ENCODE assay signal across 28 cellular contexts in genomic region chr3:72947715-72948507, GRCh38.
"Had no signal": no experiment of that assay in that cellular context is flagged by ENCODE, and none has a peak within 500 bp of the region (broad histone marks: within the 10 kb centered on the region; RNA-seq: fewer than 3 reads in every experiment).

No MANE protein-coding gene starts in this region.

- H3K4me3 Mint-ChIP-seq: naive thymus-derived CD4-positive, alpha-beta T cell had no signal

- H3K36me3 ChIP-seq: gastroesophageal sphincter, heart left ventricle, lower lobe of right lung, right lobe of liver, stomach, tibial artery, upper lobe of left lung had no signal

- H3K9me3 ChIP-seq: gastroesophageal sphincter, heart left ventricle, lower lobe of right lung, right lobe of liver, stomach, testis, tibial artery, upper lobe of left lung had no signal

- H3K27ac Mint-ChIP-seq: naive thymus-derived CD4-positive, alpha-beta T cell had no signal

- ATAC-seq: foreskin keratinocyte; gastroesophageal sphincter; lower lobe of right lung; naive thymus-derived CD4-positive, alpha-beta T cell had no signal

- FAIRE-seq: colon, islet of Langerhans, urothelium cell line had no signal

- DNase-seq: central memory CD4-positive, alpha-beta T cell; dorsolateral prefrontal cortex; effector CD4-positive, alpha-beta T cell; foreskin keratinocyte; heart left ventricle; hippocampal formation; kidney glomerular epithelial cell; left ventricle myocardium superior; lower lobe of right lung; naive thymus-derived CD4-positive, alpha-beta T cell; occipital lobe; right lobe of liver; stimulated activated CD4-positive, alpha-beta T cell treated with anti-CD3 and anti-CD28 coated beads, Interleukin-12 subunit alpha, Interleukin-12 subunit beta, amount 100 ng/mL, for 4 hours; stimulated activated CD4-positive, alpha-beta T cell treated with anti-CD3 and anti-CD28 coated beads, Interleukin-1b, Interleukin-23, amount 100 ng/mL, for 48 hours; stimulated activated CD4-positive, alpha-beta T cell treated with anti-CD3 and anti-CD28 coated beads, Interleukin-4, amount 100 ng/mL, for 1 hour; stimulated activated CD8-positive, alpha-beta memory T cell treated with anti-CD3 and anti-CD28 coated beads, Interleukin-4, amount 100 ng/mL, for 48 hours; stimulated activated naive CD4-positive, alpha-beta T cell treated with Interleukin-2 at 50 U/mL for 16 hours; stomach; testis; tibial artery; upper lobe of left lung had no signal

- H3K4me1 ChIP-seq: gastroesophageal sphincter, lower lobe of right lung, parathyroid adenoma, stomach, testis, tibial artery, upper lobe of left lung had no signal

- H3K4me3 ChIP-seq: dorsolateral prefrontal cortex, gastroesophageal sphincter, heart left ventricle, lower lobe of right lung, right lobe of liver, smooth muscle cell, stomach, testis, tibial artery, upper lobe of left lung had no signal

- H3K27me3 Mint-ChIP-seq: naive thymus-derived CD4-positive, alpha-beta T cell; progenitor cell of endocrine pancreas had no signal

- H3K27me3 ChIP-seq: dorsolateral prefrontal cortex, foreskin keratinocyte, gastroesophageal sphincter, heart left ventricle, right lobe of liver, stomach, testis, tibial artery, upper lobe of left lung had no signal

- H3K36me3 Mint-ChIP-seq: naive thymus-derived CD4-positive, alpha-beta T cell had no signal

- H3K27ac ChIP-seq: foreskin keratinocyte, gastroesophageal sphincter, heart left ventricle, lower lobe of right lung, parathyroid adenoma, stomach, testis, tibial artery, upper lobe of left lung had no signal

- H3K9me3 Mint-ChIP-seq: naive thymus-derived CD4-positive, alpha-beta T cell had no signal
